Comparison of ENCODE assay signal across 10 cellular contexts in genomic region chr7:8131694-8132605, GRCh38.
DNase-seq lines count a peak whose midpoint lies in the region; ATAC-seq lines count a peak whose summit lies in the region.
"Had no signal": no experiment of that assay in that cellular context is flagged by ENCODE, and none has a peak within 500 bp of the region (broad histone marks: within the 10 kb centered on the region; RNA-seq: fewer than 3 reads in every experiment).

No MANE protein-coding gene starts in this region.

- peak overlapping the region; percentile 89 to 100 (median 97) for H3K27ac Mint-ChIP-seq in CD8-positive, alpha-beta memory T cell
- peak overlapping the region; percentile 68 for H3K27ac Mint-ChIP-seq in activated naive CD8-positive, alpha-beta T cell treated with anti-CD3 and anti-CD28 coated beads for 36 hours

- peak overlapping the region; percentile 83 for H3K27ac ChIP-seq in CD8-positive, alpha-beta memory T cell (ENCODE audit: low read depth, low read length)
- H3K27ac ChIP-seq: hepatocyte had no signal

- ATAC-seq in GM19395 (IDR thresholded peaks at IDR 0.05; ENCODE audit: unreplicated experiment) (peak; percentile 59), HG03159 (IDR thresholded peaks at IDR 0.05; ENCODE audit: unreplicated experiment) (peak; percentile 46)

- peak overlapping the region; percentile 41 for H3K4me3 ChIP-seq in CD8-positive, alpha-beta memory T cell (ENCODE audit: low read length)
- H3K4me3 ChIP-seq: hepatocyte, skin epidermis had no signal

- H3K36me3 Mint-ChIP-seq in CD8-positive, alpha-beta memory T cell: no peaks in the 10 kb centered on the region
- no peaks in the 10 kb centered on the region for H3K36me3 Mint-ChIP-seq in activated naive CD8-positive, alpha-beta T cell treated with anti-CD3 and anti-CD28 coated beads for 36 hours

- in situ Hi-C loops in KBM-7 (cut with MboI; ENCODE audit: low pct_unique_long_range_greater_than_20kb, low sequenced_read_pairs): no loop called here

- CTCF ChIA-PET in CD8-positive, alpha-beta memory T cell (lab: Charles Lee): interaction anchor here (1.0 to 3.3 kb wide), 3 partner anchors 10 to 24 kb away, joined by 3 to 14 read pairs (median 3); no protein-coding TSS in a partner anchor

- peak; percentile 26 to 77 (median 73) for DNase-seq in CD8-positive, alpha-beta memory T cell
- DNase-seq in activated naive CD8-positive, alpha-beta T cell treated with anti-CD3 and anti-CD28 coated beads for 36 hours: no peak
- DNase-seq in NCI-H146 treated with DMSO at 0.1 percent for 48 hours (lab: John Stamatoyannopoulos, UW; ENCODE audit: unreplicated experiment) (no peak), Kasumi-1 (lab: John Stamatoyannopoulos, UW) (no peak), SW 1271 (lab: John Stamatoyannopoulos, UW) (no peak), KBM-7 (no peak)

- no peaks in the 10 kb centered on the region for H3K9me3 Mint-ChIP-seq in CD8-positive, alpha-beta memory T cell
- H3K9me3 Mint-ChIP-seq in activated naive CD8-positive, alpha-beta T cell treated with anti-CD3 and anti-CD28 coated beads for 36 hours: peaks cover 3% of the 10 kb centered on the region

- no peaks in the 10 kb centered on the region for H3K27me3 Mint-ChIP-seq in CD8-positive, alpha-beta memory T cell
- H3K27me3 Mint-ChIP-seq in activated naive CD8-positive, alpha-beta T cell treated with anti-CD3 and anti-CD28 coated beads for 36 hours: no peaks in the 10 kb centered on the region

- H3K9me3 ChIP-seq in CD8-positive, alpha-beta memory T cell (ENCODE audit: low read length): no peaks in the 10 kb centered on the region

- peaks cover 80% of the 10 kb centered on the region for H3K4me1 ChIP-seq in CD8-positive, alpha-beta memory T cell (ENCODE audit: insufficient read depth, low read length)

- no peaks in the 10 kb centered on the region for H3K27me3 ChIP-seq in CD8-positive, alpha-beta memory T cell (ENCODE audit: insufficient read depth, low read length, poor library complexity, severe bottlenecking)
- H3K27me3 ChIP-seq: hepatocyte had no signal

- peaks cover 74 to 98% (median 92%) of the 10 kb centered on the region in 3 donors for H3K4me1 Mint-ChIP-seq in CD8-positive, alpha-beta memory T cell
- peaks cover 77% of the 10 kb centered on the region for H3K4me1 Mint-ChIP-seq in activated naive CD8-positive, alpha-beta T cell treated with anti-CD3 and anti-CD28 coated beads for 36 hours

- no peaks in the 10 kb centered on the region for H3K36me3 ChIP-seq in CD8-positive, alpha-beta memory T cell (ENCODE audit: insufficient read depth, low read length)

- POLR2A ChIA-PET in CD8-positive, alpha-beta memory T cell (lab: Charles Lee): interaction anchor here (0.6 to 1.1 kb wide), 4 partner anchors 16 to 162 kb away, joined by 3 to 4 read pairs (median 4); no protein-coding TSS in a partner anchor

- peak overlapping the region; percentile 51 to 88 (median 80) for H3K4me3 Mint-ChIP-seq in CD8-positive, alpha-beta memory T cell
- peak overlapping the region; percentile 6 for H3K4me3 Mint-ChIP-seq in activated naive CD8-positive, alpha-beta T cell treated with anti-CD3 and anti-CD28 coated beads for 36 hours

Comparison
In these comparisons a context has a peak if more than half of its experiments do, and no peak if none do; other contexts are left out.
1. DNase-seq: peak in CD8-positive, alpha-beta memory T cell (5 of 5); none in activated naive CD8-positive, alpha-beta T cell treated with anti-CD3 and anti-CD28 coated beads for 36 hours (single experiment), NCI-H146 treated with DMSO at 0.1 percent for 48 hours (single experiment), Kasumi-1 (0 of 2), SW 1271 (0 of 2) and KBM-7 (single experiment).